Comparison of ENCODE assay signal across 10 cellular contexts in genomic region chr4:73704314-73705055, GRCh38. TPM values are rescaled to one million over a fixed set of nuclear protein-coding genes. Genes with fewer than 3 reads are reported as not detected.
DNase-seq lines count a peak whose midpoint lies in the region; ATAC-seq and TF ChIP-seq lines count a peak whose summit lies in the region.
"Had no signal": no experiment of that assay in that cellular context is flagged by ENCODE, and none has a peak within 500 bp of the region (broad histone marks: within the 10 kb centered on the region; RNA-seq: fewer than 3 reads in every experiment).

No MANE protein-coding gene starts in this region.

- H3K9ac ChIP-seq in BLaER1 treated with 17β-estradiol and CSF1 and Interleukin-3, amounts not matched to agents 10 nM and 100 nM: peak overlapping the region in 6 of 11 experiments; percentile 35 to 72 (median 61); a peak in 10 of 22 replicates
- H3K9ac ChIP-seq in SK-N-SH: peak overlapping the region; percentile 66; the same call in 1 of the 2 replicates

- H3K4me3 ChIP-seq in BLaER1 treated with 17β-estradiol and CSF1 and Interleukin-3, amounts not matched to agents 10 nM and 100 nM: no peak overlapping the region
- H3K4me3 ChIP-seq in SK-N-SH (ENCODE audit: low read depth in 2 of 2, low read length in 1 of 2) (no peak overlapping the region; a peak in 1 of 4 replicates), foreskin fibroblast (ENCODE audit: low read depth in 1 of 2, low read length in 2 of 2) (no peak overlapping the region), psoas muscle (no peak overlapping the region)
- no peak overlapping the region for H3K4me3 ChIP-seq in CD4-positive, alpha-beta memory T cell (ENCODE audit: low read length in 2 of 2)
- H3K4me3 ChIP-seq: GM12878 had no signal

- no peaks in the 10 kb centered on the region for H3K9me3 ChIP-seq in BLaER1 treated with 17β-estradiol and CSF1 and Interleukin-3, amounts not matched to agents 10 nM and 100 nM (replicated peaks in 1 of 11)
- no peaks in the 10 kb centered on the region for H3K9me3 ChIP-seq in SK-N-SH
- no peaks in the 10 kb centered on the region for H3K9me3 ChIP-seq in psoas muscle
- H3K9me3 ChIP-seq in CD4-positive, alpha-beta memory T cell (ENCODE audit: control insufficient read depth in 1 of 2, low read length in 2 of 2): no peaks in the 10 kb centered on the region

- H3K4me1 Mint-ChIP-seq in CD4-positive, alpha-beta memory T cell: no peaks in the 10 kb centered on the region
- H3K4me1 Mint-ChIP-seq: activated naive CD4-positive, alpha-beta T cell treated with anti-CD3 and anti-CD28 coated beads, Interleukin-2, amount 50 U/mL, for 24 hours had no signal

- intact Hi-C loops in psoas muscle (cut with DNase I): no loop called here
- intact Hi-C loops in CD4-positive, alpha-beta memory T cell (cut with micrococcal nuclease): no loop called here

- POLR2A ChIA-PET in SK-N-SH (lab: Yijun Ruan, JAX): no interaction called here
- POLR2A ChIA-PET in CD4-positive, alpha-beta memory T cell (lab: Charles Lee; ENCODE audit: partially characterized antibody): no interaction called here

- peak overlapping the region in 8 of 11 experiments; percentile 18 to 90 (median 80); a peak in 13 of 22 replicates for H3K27ac ChIP-seq in BLaER1 treated with 17β-estradiol and CSF1 and Interleukin-3, amounts not matched to agents 10 nM and 100 nM
- H3K27ac ChIP-seq in SK-N-SH (ENCODE audit: low read depth in 2 of 2, low read length in 1 of 2) (peak overlapping the region; percentile 47 to 98; a peak in 3 of 4 replicates), psoas muscle (peak overlapping the region; percentile 72)
- no peak overlapping the region for H3K27ac ChIP-seq in CD4-positive, alpha-beta memory T cell (ENCODE audit: low read depth, low read length)

- peak overlapping the region in 7 of 11 experiments; percentile 5 to 92 (median 78); a peak in 13 of 22 replicates for H3K4me2 ChIP-seq in BLaER1 treated with 17β-estradiol and CSF1 and Interleukin-3, amounts not matched to agents 10 nM and 100 nM
- H3K4me2 ChIP-seq in SK-N-SH: peak overlapping the region; percentile 62

- no peaks in the 10 kb centered on the region for H4K20me1 ChIP-seq in BLaER1 treated with 17β-estradiol and CSF1 and Interleukin-3, amounts not matched to agents 10 nM and 100 nM
- no peaks in the 10 kb centered on the region for H4K20me1 ChIP-seq in SK-N-SH (ENCODE audit: insufficient read depth)

- H3K27ac Mint-ChIP-seq in CD4-positive, alpha-beta memory T cell: no peak overlapping the region
- H3K27ac Mint-ChIP-seq: activated naive CD4-positive, alpha-beta T cell treated with anti-CD3 and anti-CD28 coated beads, Interleukin-2, amount 50 U/mL, for 24 hours had no signal

- no peaks in the 10 kb centered on the region for H3K27me3 ChIP-seq in BLaER1 treated with 17β-estradiol and CSF1 and Interleukin-3, amounts not matched to agents 10 nM and 100 nM
- H3K27me3 ChIP-seq in SK-N-SH (ENCODE audit: insufficient read depth) (no peaks in the 10 kb centered on the region), psoas muscle (ENCODE audit: insufficient read depth in 3 of 3, low read length in 2 of 3) (no peaks in the 10 kb centered on the region)
- H3K27me3 ChIP-seq in CD4-positive, alpha-beta memory T cell (ENCODE audit: insufficient read depth, low read length): no peaks in the 10 kb centered on the region

- no peaks in the 10 kb centered on the region for H3K36me3 Mint-ChIP-seq in CD4-positive, alpha-beta memory T cell
- H3K36me3 Mint-ChIP-seq: activated naive CD4-positive, alpha-beta T cell treated with anti-CD3 and anti-CD28 coated beads, Interleukin-2, amount 50 U/mL, for 24 hours had no signal

- ATAC-seq in HG03520 (IDR thresholded peaks at IDR 0.05; ENCODE audit: unreplicated experiment): peak; percentile 52
- ATAC-seq in psoas muscle: peak; percentile 89 to 98 (median 95)
- ATAC-seq in HG03095 (IDR thresholded peaks at IDR 0.05; ENCODE audit: unreplicated experiment): no peak
- ATAC-seq: GM12878 had no signal

- 10% methylated on average over 9 of the region's 9 CpGs for WGBS in SK-N-SH (ENCODE audit: low lambda C conversion rate)
- WGBS in psoas muscle, 3 donors: 15 to 30% (median 16%) methylated on average over 9 of the region's 9 CpGs

- H2AFZ ChIP-seq in SK-N-SH (ENCODE audit: low read depth): 0 out of 2 replicates have a peak overlapping the region, but pooled peaks have one; percentile 19

- TF ChIP-seq CTCF in SK-N-SH (IDR thresholded peaks at IDR 0.05) (no peak), foreskin fibroblast (IDR thresholded peaks at IDR 0.05; ENCODE audit: low read depth, low read length) (no peak), psoas muscle (IDR thresholded peaks at IDR 0.05) (no peak)

- TF ChIP-seq RAD21 in SK-N-SH (IDR thresholded peaks at IDR 0.05; ENCODE audit: low read length): no peak

- H3K9me3 Mint-ChIP-seq in CD4-positive, alpha-beta memory T cell: peaks cover 0 to 3% (median 2%) of the 10 kb centered on the region in 8 donors
- H3K9me3 Mint-ChIP-seq: activated naive CD4-positive, alpha-beta T cell treated with anti-CD3 and anti-CD28 coated beads, Interleukin-2, amount 50 U/mL, for 24 hours had no signal

- no peaks in the 10 kb centered on the region for H3K36me3 ChIP-seq in BLaER1 treated with 17β-estradiol and CSF1 and Interleukin-3, amounts not matched to agents 10 nM and 100 nM
- H3K36me3 ChIP-seq in SK-N-SH (replicated peaks in 1 of 2; ENCODE audit: control insufficient read depth in 1 of 2, insufficient read depth in 2 of 2, low read length in 1 of 2) (no peaks in the 10 kb centered on the region), psoas muscle (ENCODE audit: insufficient read depth in 1 of 2, low read depth in 1 of 2) (no peaks in the 10 kb centered on the region)
- no peaks in the 10 kb centered on the region for H3K36me3 ChIP-seq in CD4-positive, alpha-beta memory T cell (ENCODE audit: insufficient read depth, low read length)

- CTCF ChIA-PET in SK-N-SH (lab: Yijun Ruan, JAX): no interaction called here
- CTCF ChIA-PET in CD4-positive, alpha-beta memory T cell (lab: Charles Lee; ENCODE audit: partially characterized antibody): interaction anchor here (1.3 kb wide), 1 partner anchor 11 kb away, joined by 5 read pairs; no protein-coding TSS in a partner anchor

- H3K27me3 Mint-ChIP-seq in CD4-positive, alpha-beta memory T cell: no peaks in the 10 kb centered on the region
- H3K27me3 Mint-ChIP-seq: activated naive CD4-positive, alpha-beta T cell treated with anti-CD3 and anti-CD28 coated beads, Interleukin-2, amount 50 U/mL, for 24 hours had no signal

- peak in 1 of 2 experiments; percentile 93; a peak in 1 of 4 replicates for TF ChIP-seq EP300 in SK-N-SH (IDR thresholded peaks at IDR 0.05; ENCODE audit: borderline replicate concordance in 1 of 2, low read depth in 1 of 2, low read length in 1 of 2)

- H3F3A ChIP-seq in SK-N-SH (replicated peaks; ENCODE audit: insufficient read depth): peaks cover 57% of the 10 kb centered on the region

- no peak overlapping the region for H3K4me3 Mint-ChIP-seq in CD4-positive, alpha-beta memory T cell
- H3K4me3 Mint-ChIP-seq: activated naive CD4-positive, alpha-beta T cell treated with anti-CD3 and anti-CD28 coated beads, Interleukin-2, amount 50 U/mL, for 24 hours had no signal

- no peaks in the 10 kb centered on the region for H3K9me2 ChIP-seq in SK-N-SH

- peaks cover 2 to 90% (median 38%) of the 10 kb centered on the region in 10 experiments; a peak in 17 of 20 replicates for H3K4me1 ChIP-seq in BLaER1 treated with 17β-estradiol and CSF1 and Interleukin-3, amounts not matched to agents 10 nM and 100 nM
- H3K4me1 ChIP-seq in SK-N-SH (ENCODE audit: control insufficient read depth in 1 of 2, insufficient read depth in 2 of 2, low read depth in 1 of 2, low read length in 1 of 2) (peaks cover 0 to 38% of the 10 kb centered on the region in 2 experiments; a peak in 3 of 4 replicates), psoas muscle (peaks cover 14% of the 10 kb centered on the region)
- H3K4me1 ChIP-seq in CD4-positive, alpha-beta memory T cell (ENCODE audit: insufficient read depth, low read length): no peaks in the 10 kb centered on the region

- no peaks in the 10 kb centered on the region for H3K79me2 ChIP-seq in SK-N-SH (ENCODE audit: insufficient read depth)

- no peak for DNase-seq in SK-N-SH
- DNase-seq in foreskin fibroblast: peak; percentile 99
- DNase-seq in psoas muscle: peak; percentile 15 to 57
- no peak for DNase-seq in retina
- no peak for DNase-seq in CD4-positive, alpha-beta memory T cell

TF ChIP-seq in SK-N-SH, 30 proteins besides CTCF, POLR2A, EP300 and RAD21 (continues in another document):
- TF ChIP-seq SIN3A (IDR thresholded peaks at IDR 0.05; ENCODE audit: borderline replicate concordance, low read depth, low read length) (peak; percentile 89; the same call in 1 of the 2 replicates), TAF1 (IDR thresholded peaks at IDR 0.05; ENCODE audit: borderline replicate concordance, low read depth, low read length) (peak; percentile 43; the same call in 1 of the 2 replicates), RXRA (IDR thresholded peaks at IDR 0.05; ENCODE audit: borderline replicate concordance, low read depth) (peak; percentile 94), FOSL2 (IDR thresholded peaks at IDR 0.05; ENCODE audit: borderline replicate concordance, low read depth) (peak; percentile 97), YY1 (IDR thresholded peaks at IDR 0.05; ENCODE audit: low read depth) (no peak), EZH2phosphoT487 (IDR thresholded peaks at IDR 0.05; ENCODE audit: borderline replicate concordance, low read depth) (no peak), TCF12 (IDR thresholded peaks at IDR 0.05) (peak; percentile 97), ELF1 (IDR thresholded peaks at IDR 0.05) (no peak), POLR2AphosphoS5 (IDR thresholded peaks at IDR 0.05; ENCODE audit: low read depth, low read length) (peak; percentile 76; the same call in 1 of the 2 replicates), JUND (IDR thresholded peaks at IDR 0.05) (peak; percentile 93)

RNA-seq across cellular contexts. Expression of gene CXCL8, which starts 35.9 kb away (rescaled TPM):
- 6.0 and 7.7 TPM in 2 replicates for polyA plus RNA-seq in SK-N-SH (2012; rRNA removed)
- polyA plus RNA-seq in SK-N-SH (2012; cell fraction: cytosol; rRNA removed): 6.9 and 7.8 TPM in 2 replicates
- polyA plus RNA-seq in SK-N-SH (2012; cell fraction: nucleus; rRNA removed): 5.1 and 15.7 TPM in 2 replicates
- 1 to 10 TPM in 1 of 4 donors, under 1 TPM in 2, not detected in 1; 0.21 to 8.1 (median 0.52) TPM for total RNA-seq in psoas muscle
- polyA plus RNA-seq in psoas muscle: 1 to 10 TPM in 1 of 3 donors, under 1 TPM in 2; 0.21 to 2.8 (median 0.25) TPM
- total RNA-seq in CD4-positive, alpha-beta memory T cell: 1 to 10 TPM; 3.8 to 4.6 TPM
- polyA plus RNA-seq in CD4-positive, alpha-beta memory T cell: under 1 TPM in 1 of 2 donors, not detected in 1; 0.25 TPM

Comparison
In these comparisons a context has a peak if more than half of its experiments do, and no peak if none do; other contexts are left out.
1. DNase-seq: peak in foreskin fibroblast (2 of 2) and psoas muscle (2 of 2); none in SK-N-SH (single experiment), retina (single experiment) and CD4-positive, alpha-beta memory T cell (0 of 5).